23 cellular contexts compared by ENCODE assay signal in the genomic region with DNA sequence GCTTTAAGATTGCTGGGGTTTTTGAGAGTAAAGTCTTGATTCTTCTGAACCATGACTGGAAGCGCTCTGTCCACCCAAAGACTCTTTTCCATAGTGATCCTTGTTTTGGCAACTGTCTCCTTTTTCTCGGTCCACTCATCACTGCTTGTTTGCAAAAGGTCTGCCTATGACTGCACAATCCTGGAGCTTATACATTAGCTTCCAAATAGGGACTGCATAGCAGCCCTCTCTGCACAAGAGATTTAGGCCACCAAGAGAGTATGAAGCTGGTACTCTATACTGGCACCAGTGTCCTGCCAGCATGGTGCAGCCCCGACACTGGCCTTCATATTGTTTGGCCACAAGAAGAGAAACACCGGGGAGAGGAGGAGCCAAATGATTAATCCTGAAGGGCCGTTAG.
DNase-seq lines count a peak whose midpoint lies in the region; ATAC-seq and TF ChIP-seq lines count a peak whose summit lies in the region.
"Had no signal": no experiment of that assay in that cellular context is flagged by ENCODE, and none has a peak within 500 bp of the region (broad histone marks: within the 10 kb centered on the region; RNA-seq: fewer than 3 reads in every experiment).

No MANE protein-coding gene starts in this region.

- H3K27ac Mint-ChIP-seq in GM23338, result no peak overlapping the region
- H3K27ac Mint-ChIP-seq in CD8-positive, alpha-beta T cell, result no peak overlapping the region
- H3K27ac Mint-ChIP-seq: CD4-positive, CD25-positive, alpha-beta regulatory T cell; natural killer cell treated with Interleukin-12 subunit alpha and Interleukin-12 subunit beta and Interleukin-15 and Interleukin-18, amount 100 ng/mL, for 72 hours; stimulated activated naive CD8-positive, alpha-beta T cell treated with anti-CD3 and anti-CD28 coated beads, Interleukin-15, amount 100 ng/mL, for 72 hours had no signal

- no peak for DNase-seq in GM23338 (ENCODE audit: low spot score)
- DNase-seq in PC-3, result no peak
- DNase-seq in esophagus squamous epithelium (lab: John Stamatoyannopoulos, UW), result no peak
- DNase-seq in dermis blood vessel endothelial cell, result no peak
- DNase-seq in A673 (ENCODE audit: low spot score), result no peak
- DNase-seq in activated CD4-positive, alpha-beta T cell treated with anti-CD3 and anti-CD28 coated beads for 48 hours, result no peak
- DNase-seq in CD8-positive, alpha-beta T cell, result no peak
- DNase-seq: activated CD4-positive, alpha-beta T cell treated with anti-CD3 and anti-CD28 coated beads for 4 hours; activated effector memory CD4-positive, alpha-beta T cell treated with anti-CD3 and anti-CD28 coated beads, Interleukin-2, amount 50 U/mL, for 16 hours; amniotic stem cell; CD4-positive, CD25-positive, alpha-beta regulatory T cell; Karpas-422; kidney; mesenchymal stem cell; NCI-H1105; NK-92 treated with Interleukin-12 subunit alpha and Interleukin-12 subunit beta, amount 100 ng/mL, for 24 hours; posterior cingulate gyrus; small intestine; stimulated activated CD4-positive, alpha-beta T cell treated with anti-CD3 and anti-CD28 coated beads, Interleukin-4, amount 100 ng/mL, for 1 hour; stimulated activated naive CD8-positive, alpha-beta T cell treated with anti-CD3 and anti-CD28 coated beads, Interleukin-15, amount 100 ng/mL, for 72 hours had no signal

- peaks cover 5% of the 10 kb centered on the region for H3K9me3 Mint-ChIP-seq in GM23338
- peaks cover 4% of the 10 kb centered on the region for H3K9me3 Mint-ChIP-seq in CD8-positive, alpha-beta T cell
- H3K9me3 Mint-ChIP-seq: stimulated activated naive CD8-positive, alpha-beta T cell treated with anti-CD3 and anti-CD28 coated beads, Interleukin-15, amount 100 ng/mL, for 72 hours had no signal

- H3K79me2 ChIP-seq in GM23338 (replicated peaks; ENCODE audit: insufficient read depth) (no peaks in the 10 kb centered on the region), PC-3 (ENCODE audit: low read length) (no peaks in the 10 kb centered on the region)

- H3K9ac ChIP-seq in PC-3 (ENCODE audit: low read length) (no peak overlapping the region), rectal smooth muscle tissue (ENCODE audit: low read length) (no peak overlapping the region)

- WGBS in esophagus squamous epithelium, 2 donors, result 24 to 41% methylated on average over 5 of the region's 5 CpGs

- BruUV-seq in PC-3 (replicated peaks; lab: Mats Ljungman, UMichigan) (no TSS peak), A673 (replicated peaks; lab: Mats Ljungman, UMichigan) (no TSS peak)

- H3K4me1 ChIP-seq in GM23338 (ENCODE audit: insufficient read depth), result no peaks in the 10 kb centered on the region; the same call in 1 of the 2 replicates
- H3K4me1 ChIP-seq in PC-3 (ENCODE audit: insufficient read depth, low read length), result peaks cover 25% of the 10 kb centered on the region
- H3K4me1 ChIP-seq in esophagus squamous epithelium, result peaks cover 0 to 49% (median 5%) of the 10 kb centered on the region in 3 donors
- H3K4me1 ChIP-seq in rectal smooth muscle tissue (ENCODE audit: control insufficient read depth, insufficient read depth, low read length), result peaks cover 10% of the 10 kb centered on the region
- H3K4me1 ChIP-seq in A673 (ENCODE audit: insufficient read depth, low read length, poor library complexity, severe bottlenecking), result no peaks in the 10 kb centered on the region
- H3K4me1 ChIP-seq in CD8-positive, alpha-beta T cell (ENCODE audit: insufficient read depth, low read length), result no peaks in the 10 kb centered on the region
- H3K4me1 ChIP-seq: vagina had no signal

- no peak overlapping the region for H3K27ac ChIP-seq in GM23338 (ENCODE audit: low read depth)
- no peak overlapping the region for H3K27ac ChIP-seq in PC-3 (ENCODE audit: low read length)
- H3K27ac ChIP-seq in esophagus squamous epithelium, result peak overlapping the region in 3 of 4 donors; percentile 34 to 45 (median 38)
- peak overlapping the region; percentile 74 for H3K27ac ChIP-seq in rectal smooth muscle tissue (ENCODE audit: low read depth, low read length)
- no peak overlapping the region for H3K27ac ChIP-seq in A673 (ENCODE audit: low read depth, low read length, poor library complexity, severe bottlenecking)
- H3K27ac ChIP-seq in CD8-positive, alpha-beta T cell (ENCODE audit: low read depth, low read length), result no peak overlapping the region
- H3K27ac ChIP-seq: vagina had no signal

- H2AFZ ChIP-seq in GM23338, result peak overlapping the region; percentile 63
- H2AFZ ChIP-seq in PC-3 (ENCODE audit: low read length), result no peak overlapping the region

- TF ChIP-seq CTCF in GM23338 (conservative IDR thresholded peaks at IDR 0.05; ENCODE audit: low read depth in 2 of 2), result no peak
- TF ChIP-seq CTCF in PC-3 (conservative IDR thresholded peaks at IDR 0.05; ENCODE audit: low read depth, low read length), result no peak
- no peak for TF ChIP-seq CTCF in esophagus squamous epithelium (IDR thresholded peaks at IDR 0.05)
- TF ChIP-seq CTCF in A673 (conservative IDR thresholded peaks at IDR 0.05; ENCODE audit: low read depth, low read length), result no peak
- TF ChIP-seq CTCF in CD8-positive, alpha-beta T cell (IDR thresholded peaks at IDR 0.05), result no peak

- TF ChIP-seq POLR2A in esophagus squamous epithelium (IDR thresholded peaks at IDR 0.05), result no peak

- POLR2A ChIA-PET in PC-3 (lab: Charles Lee; ENCODE audit: unreplicated experiment), result no interaction called here
- POLR2A ChIA-PET in A673 (lab: Charles Lee; ENCODE audit: low non-redundant PET), result no interaction called here
- POLR2A ChIA-PET in CD8-positive, alpha-beta T cell (lab: Charles Lee), result no interaction called here

- CTCF ChIA-PET in PC-3 (lab: Charles Lee), result no interaction called here
- CTCF ChIA-PET in A673 (lab: Charles Lee), result no interaction called here
- CTCF ChIA-PET in CD8-positive, alpha-beta T cell (lab: Charles Lee), result no interaction called here

- no peak overlapping the region for H3K4me3 ChIP-seq in GM23338
- H3K4me3 ChIP-seq in PC-3 (ENCODE audit: low read length), result no peak overlapping the region
- H3K4me3 ChIP-seq in esophagus squamous epithelium, result peak overlapping the region in 1 of 4 donors; percentile 22
- H3K4me3 ChIP-seq in rectal smooth muscle tissue (ENCODE audit: low read length), result peak overlapping the region; percentile 49
- no peak overlapping the region for H3K4me3 ChIP-seq in A673 (ENCODE audit: low read depth, low read length, poor library complexity, severe bottlenecking)
- no peak overlapping the region for H3K4me3 ChIP-seq in CD8-positive, alpha-beta T cell (ENCODE audit: low read depth, low read length)
- H3K4me3 ChIP-seq: vagina had no signal

- H3K36me3 Mint-ChIP-seq in GM23338 (ENCODE audit: low read depth), result no peaks in the 10 kb centered on the region; the same call in 2 of the 3 replicates
- H3K36me3 Mint-ChIP-seq in CD8-positive, alpha-beta T cell, result no peaks in the 10 kb centered on the region
- H3K36me3 Mint-ChIP-seq: natural killer cell treated with Interleukin-12 subunit alpha and Interleukin-12 subunit beta and Interleukin-15 and Interleukin-18, amount 100 ng/mL, for 72 hours had no signal

- H3K4me3 Mint-ChIP-seq in GM23338, result no peak overlapping the region
- H3K4me3 Mint-ChIP-seq in CD8-positive, alpha-beta T cell, result no peak overlapping the region
- H3K4me3 Mint-ChIP-seq: CD4-positive, CD25-positive, alpha-beta regulatory T cell; natural killer cell treated with Interleukin-12 subunit alpha and Interleukin-12 subunit beta and Interleukin-15 and Interleukin-18, amount 100 ng/mL, for 72 hours; stimulated activated naive CD8-positive, alpha-beta T cell treated with anti-CD3 and anti-CD28 coated beads, Interleukin-15, amount 100 ng/mL, for 72 hours had no signal

- peaks cover 2% of the 10 kb centered on the region for H3K27me3 Mint-ChIP-seq in GM23338 (ENCODE audit: insufficient read depth, low read depth, poor library complexity)
- no peaks in the 10 kb centered on the region for H3K27me3 Mint-ChIP-seq in CD8-positive, alpha-beta T cell (ENCODE audit: low read depth)
- H3K27me3 Mint-ChIP-seq: natural killer cell treated with Interleukin-12 subunit alpha and Interleukin-12 subunit beta and Interleukin-15 and Interleukin-18, amount 100 ng/mL, for 72 hours; stimulated activated naive CD8-positive, alpha-beta T cell treated with anti-CD3 and anti-CD28 coated beads, Interleukin-15, amount 100 ng/mL, for 72 hours had no signal

- ATAC-seq in GM23338 (peak; percentile 50; the same call in 2 of the 3 replicates), PC-3 (peak; percentile 25; the same call in 1 of the 2 replicates)
- no peak for ATAC-seq in CD8-positive, alpha-beta T cell
- ATAC-seq: natural killer cell treated with Interleukin-12 subunit alpha and Interleukin-12 subunit beta and Interleukin-15 and Interleukin-18, amount 100 ng/mL, for 72 hours; stimulated activated naive CD8-positive, alpha-beta T cell treated with anti-CD3 and anti-CD28 coated beads, Interleukin-15, amount 100 ng/mL, for 72 hours had no signal

- no peaks in the 10 kb centered on the region for H3K9me2 ChIP-seq in GM23338 (ENCODE audit: insufficient read depth)
- no peaks in the 10 kb centered on the region for H3K9me2 ChIP-seq in PC-3 (replicated peaks; ENCODE audit: low read length)

- H3K4me1 Mint-ChIP-seq in GM23338, result peaks cover 21% of the 10 kb centered on the region
- no peaks in the 10 kb centered on the region for H3K4me1 Mint-ChIP-seq in CD8-positive, alpha-beta T cell (ENCODE audit: low read depth)
- H3K4me1 Mint-ChIP-seq: CD4-positive, CD25-positive, alpha-beta regulatory T cell; stimulated activated naive CD8-positive, alpha-beta T cell treated with anti-CD3 and anti-CD28 coated beads, Interleukin-15, amount 100 ng/mL, for 72 hours had no signal

- H3K9me3 ChIP-seq in PC-3 (ENCODE audit: low read length) (no peaks in the 10 kb centered on the region), esophagus squamous epithelium (no peaks in the 10 kb centered on the region), A673 (ENCODE audit: low read depth, low read length, poor library complexity, severe bottlenecking) (no peaks in the 10 kb centered on the region)
- H3K9me3 ChIP-seq in CD8-positive, alpha-beta T cell (ENCODE audit: low read length), result no peaks in the 10 kb centered on the region
- H3K9me3 ChIP-seq: vagina had no signal

- H3K4me2 ChIP-seq in GM23338 (0 out of 2 replicates have a peak overlapping the region, but pooled peaks have one; percentile 35), PC-3 (ENCODE audit: low read length) (no peak overlapping the region)

- H3K36me3 ChIP-seq in GM23338 (ENCODE audit: insufficient read depth), result no peaks in the 10 kb centered on the region
- no peaks in the 10 kb centered on the region for H3K36me3 ChIP-seq in PC-3 (ENCODE audit: low read depth, low read length)
- H3K36me3 ChIP-seq in esophagus squamous epithelium, result no peaks in the 10 kb centered on the region
- H3K36me3 ChIP-seq in rectal smooth muscle tissue (ENCODE audit: control insufficient read depth, insufficient read depth, low read length), result no peaks in the 10 kb centered on the region
- no peaks in the 10 kb centered on the region for H3K36me3 ChIP-seq in A673 (ENCODE audit: insufficient read depth, low read length, poor library complexity, severe bottlenecking)
- no peaks in the 10 kb centered on the region for H3K36me3 ChIP-seq in CD8-positive, alpha-beta T cell (ENCODE audit: insufficient read depth, low read length)
- H3K36me3 ChIP-seq: vagina had no signal

- H4K20me1 ChIP-seq in GM23338 (replicated peaks; ENCODE audit: insufficient read depth), result no peaks in the 10 kb centered on the region
- no peaks in the 10 kb centered on the region for H4K20me1 ChIP-seq in PC-3 (ENCODE audit: low read length)

- H3F3A ChIP-seq in GM23338 (replicated peaks; ENCODE audit: low read depth) (no peaks in the 10 kb centered on the region), PC-3 (ENCODE audit: low read length, unreplicated experiment) (no peaks in the 10 kb centered on the region)

- H3K27me3 ChIP-seq in GM23338 (ENCODE audit: insufficient read depth), result no peaks in the 10 kb centered on the region
- no peaks in the 10 kb centered on the region for H3K27me3 ChIP-seq in PC-3 (ENCODE audit: low read length)
- H3K27me3 ChIP-seq in esophagus squamous epithelium, result no peaks in the 10 kb centered on the region
- no peaks in the 10 kb centered on the region for H3K27me3 ChIP-seq in rectal smooth muscle tissue (ENCODE audit: control insufficient read depth, insufficient read depth, low read length)
- no peaks in the 10 kb centered on the region for H3K27me3 ChIP-seq in A673 (replicated peaks; ENCODE audit: insufficient read depth, low read depth, low read length, poor library complexity)
- no peaks in the 10 kb centered on the region for H3K27me3 ChIP-seq in CD8-positive, alpha-beta T cell (ENCODE audit: insufficient read depth, low read length)
- H3K27me3 ChIP-seq: vagina had no signal

- intact Hi-C loops in PC-3 (cut with micrococcal nuclease), result no loop called here
- intact Hi-C loops in esophagus squamous epithelium (cut with DNase I), result no loop called here
- intact Hi-C loops in A673 (cut with micrococcal nuclease; ENCODE audit: unreplicated experiment), result no loop called here
- intact Hi-C loops in CD8-positive, alpha-beta T cell (cut with DNase I, micrococcal nuclease), result no loop called here

Comparison
In these comparisons a context has a peak if more than half of its experiments do, and no peak if none do; other contexts are left out.
1. H3K27ac ChIP-seq: peak in esophagus squamous epithelium (3 of 4) and rectal smooth muscle tissue (single experiment); none in GM23338 (single experiment), PC-3 (single experiment), A673 (single experiment) and CD8-positive, alpha-beta T cell (single experiment).